In the genomic region with DNA sequence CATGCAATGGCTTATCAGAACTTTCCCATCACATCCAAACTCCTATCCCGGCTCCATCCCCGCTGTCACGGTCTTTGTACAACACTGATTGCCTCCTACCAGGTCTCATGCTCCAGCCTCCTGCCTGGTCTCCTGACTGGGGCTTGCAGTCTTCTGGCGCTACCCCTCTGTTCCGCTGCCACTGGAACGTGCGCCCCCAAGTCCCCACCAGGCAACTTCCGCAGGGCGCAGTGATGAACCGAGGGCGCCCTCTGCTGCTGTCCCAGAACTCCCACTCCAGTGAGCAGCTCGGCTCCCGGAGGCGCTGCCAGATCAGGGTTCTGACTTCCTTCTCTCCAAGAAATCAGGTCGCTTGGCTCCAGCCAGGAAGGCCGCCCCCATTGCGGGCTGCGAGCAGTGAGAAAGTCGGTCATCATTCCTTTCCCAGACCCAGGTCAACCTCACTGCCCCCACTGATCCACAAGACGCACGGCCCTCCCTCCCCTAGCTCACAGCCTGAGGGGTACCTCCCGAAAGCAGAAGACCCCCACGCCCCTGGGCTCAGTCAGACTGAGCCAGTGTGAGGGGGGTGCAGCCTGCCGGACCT, we compare ENCODE assay signal across 1 cellular context.
TF ChIP-seq lines count a peak whose summit lies in the region.

No MANE protein-coding gene starts in this region.

TF ChIP-seq in K562, 482 proteins besides CTCF, POLR2A, EP300 and RAD21 (continued from another document and continues in another):
- TF ChIP-seq, protein P1, sequence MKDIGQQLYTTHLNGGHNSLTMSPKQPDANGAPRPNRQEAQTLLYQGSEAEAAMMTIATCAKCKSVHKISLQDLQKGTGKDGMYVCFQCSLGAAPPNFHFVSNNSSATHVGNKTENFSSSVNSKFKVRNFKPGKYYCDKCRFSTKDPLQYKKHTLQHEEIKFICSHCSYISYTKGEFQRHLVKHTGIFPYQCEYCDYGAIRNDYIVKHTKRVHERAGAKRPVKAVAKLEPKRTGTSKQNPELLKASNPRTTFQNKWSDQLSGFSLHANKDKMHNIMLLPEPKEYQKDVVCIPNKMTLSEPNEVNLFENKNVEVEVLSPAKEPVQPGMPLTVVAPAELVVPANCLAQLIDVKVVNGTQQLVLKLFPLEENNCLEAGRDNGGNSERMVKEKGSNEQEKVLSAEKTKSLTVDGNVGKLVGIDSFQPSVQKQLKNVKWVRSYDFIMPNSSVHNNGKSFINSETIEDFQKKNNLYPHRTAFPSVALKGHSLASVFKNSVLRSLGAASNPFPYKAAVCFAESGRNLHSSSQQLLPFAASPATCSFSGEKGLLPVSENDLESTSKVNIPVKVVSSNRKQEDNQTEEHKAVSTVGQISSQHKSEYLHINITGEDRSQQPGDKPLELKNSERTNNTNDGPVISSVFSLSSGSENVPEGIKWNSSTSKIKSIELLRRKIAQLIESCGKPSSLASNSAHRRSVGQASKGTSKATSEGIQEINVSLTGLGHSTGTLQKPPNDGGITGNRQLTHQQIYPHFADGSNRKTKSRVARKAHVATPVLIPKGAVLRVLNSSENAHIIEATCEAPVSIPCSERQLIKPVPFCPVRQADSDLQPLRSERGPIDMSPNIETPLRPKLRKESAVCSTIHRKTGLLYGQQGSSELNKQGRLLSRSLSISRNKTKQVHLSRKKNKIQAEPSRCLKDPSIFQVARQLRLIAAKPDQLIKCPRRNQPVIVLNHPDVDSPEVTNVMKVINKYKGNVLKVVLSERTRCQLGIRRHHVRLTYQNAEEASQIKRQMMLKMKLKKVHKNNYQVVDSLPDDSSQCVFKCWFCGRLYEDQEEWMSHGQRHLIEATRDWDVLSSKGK (CRISPR knock-in tag; IDR thresholded peaks at IDR 0.05), result no peak
- TF ChIP-seq, protein P2, sequence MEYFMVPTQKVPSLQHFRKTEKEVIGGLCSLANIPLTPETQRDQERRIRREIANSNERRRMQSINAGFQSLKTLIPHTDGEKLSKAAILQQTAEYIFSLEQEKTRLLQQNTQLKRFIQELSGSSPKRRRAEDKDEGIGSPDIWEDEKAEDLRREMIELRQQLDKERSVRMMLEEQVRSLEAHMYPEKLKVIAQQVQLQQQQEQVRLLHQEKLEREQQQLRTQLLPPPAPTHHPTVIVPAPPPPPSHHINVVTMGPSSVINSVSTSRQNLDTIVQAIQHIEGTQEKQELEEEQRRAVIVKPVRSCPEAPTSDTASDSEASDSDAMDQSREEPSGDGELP (CRISPR knock-in tag; IDR thresholded peaks at IDR 0.05; ENCODE audit: borderline replicate concordance), result 0 out of 2 replicates have a peak, but pooled peaks have one; percentile 24
- TF ChIP-seq SMARCB1 (IDR thresholded peaks at IDR 0.05; ENCODE audit: insufficient read length, low read depth) (no peak), CBFA2T3 (IDR thresholded peaks at IDR 0.05) (no peak), HMG20B (CRISPR knock-in tag; IDR thresholded peaks at IDR 0.05) (no peak), ZNF324 (CRISPR knock-in tag; IDR thresholded peaks at IDR 0.05) (no peak), RBM39 (optimal IDR thresholded peaks at IDR 0.05; ENCODE audit: low read depth, low read length) (no peak), ETV5 (CRISPR knock-in tag; IDR thresholded peaks at IDR 0.05; ENCODE audit: low read depth) (peak; percentile 43; the same call in 1 of the 2 replicates), ELF1 (tag; IDR thresholded peaks at IDR 0.05) (peak; percentile 67), RUNX1 (IDR thresholded peaks at IDR 0.05; ENCODE audit: low read depth) (no peak), PURB (CRISPR knock-in tag; IDR thresholded peaks at IDR 0.05; ENCODE audit: low read depth) (no peak), STAG1 (CRISPR knock-in tag; IDR thresholded peaks at IDR 0.05; ENCODE audit: borderline replicate concordance) (peak; percentile 48; the same call in 1 of the 2 replicates), SAFB (IDR thresholded peaks at IDR 0.05; ENCODE audit: borderline replicate concordance, low read depth, low read length) (no peak), ZNF23 (CRISPR knock-in tag; IDR thresholded peaks at IDR 0.05) (no peak), ZNF384 (IDR thresholded peaks at IDR 0.05; ENCODE audit: low read depth, low read length) (no peak), TAF9B (IDR thresholded peaks at IDR 0.05; ENCODE audit: partially characterized antibody) (no peak), ZNF696 (CRISPR knock-in tag; conservative IDR thresholded peaks at IDR 0.05) (no peak), ARHGAP35 (IDR thresholded peaks at IDR 0.05; ENCODE audit: partially characterized antibody) (no peak), PCBP2 (IDR thresholded peaks at IDR 0.05; ENCODE audit: low read depth, low read length, poor library complexity, severe bottlenecking) (no peak), MEIS2 (IDR thresholded peaks at IDR 0.05; ENCODE audit: partially characterized antibody) (no peak), FOSL1 (tag; conservative IDR thresholded peaks at IDR 0.05) (no peak), EP400 (IDR thresholded peaks at IDR 0.05) (no peak), MYNN (IDR thresholded peaks at IDR 0.05) (0 out of 2 replicates have a peak, but pooled peaks have one; percentile 25), MYNN (CRISPR knock-in tag; IDR thresholded peaks at IDR 0.05) (no peak), SAFB2 (IDR thresholded peaks at IDR 0.05; ENCODE audit: borderline replicate concordance, low read depth, low read length, severe bottlenecking) (no peak), RFX7 (CRISPR knock-in tag; IDR thresholded peaks at IDR 0.05) (no peak), TRIM28 (IDR thresholded peaks at IDR 0.05) (no peak), ATF1 (CRISPR knock-in tag; IDR thresholded peaks at IDR 0.05) (no peak), ATF1 (tag; IDR thresholded peaks at IDR 0.05) (no peak), SPI1 (IDR thresholded peaks at IDR 0.05; ENCODE audit: borderline replicate concordance, low read depth, low read length) (peak; percentile 40; the same call in 1 of the 2 replicates), L3MBTL2 (IDR thresholded peaks at IDR 0.05) (no peak), CREBBP (IDR thresholded peaks at IDR 0.05; ENCODE audit: low read depth, low read length) (no peak), PHF21A (IDR thresholded peaks at IDR 0.05; ENCODE audit: borderline replicate concordance, low read depth) (no peak), NFE2L1 (tag; IDR thresholded peaks at IDR 0.05; ENCODE audit: borderline replicate concordance, low read depth) (no peak), TBL1XR1 (IDR thresholded peaks at IDR 0.05; ENCODE audit: low read length in 2 of 2) (no peak), ETS2 (tag; IDR thresholded peaks at IDR 0.05; ENCODE audit: borderline replicate concordance, poor library complexity, severe bottlenecking) (no peak), BHLHE40 (IDR thresholded peaks at IDR 0.05; ENCODE audit: low read length) (peak; percentile 31; the same call in 1 of the 2 replicates), ARID2 (IDR thresholded peaks at IDR 0.05) (0 out of 2 replicates have a peak, but pooled peaks have one; percentile 53), ZNF274 (IDR thresholded peaks at IDR 0.05; ENCODE audit: borderline replicate concordance, low read depth, low read length) (no peak), PRPF4 (IDR thresholded peaks at IDR 0.05; ENCODE audit: insufficient read depth, low read depth, low read length, poor library complexity, severe bottlenecking) (no peak), SMARCC2 (IDR thresholded peaks at IDR 0.05; ENCODE audit: low read depth) (no peak)
- TF ChIP-seq, protein P3, sequence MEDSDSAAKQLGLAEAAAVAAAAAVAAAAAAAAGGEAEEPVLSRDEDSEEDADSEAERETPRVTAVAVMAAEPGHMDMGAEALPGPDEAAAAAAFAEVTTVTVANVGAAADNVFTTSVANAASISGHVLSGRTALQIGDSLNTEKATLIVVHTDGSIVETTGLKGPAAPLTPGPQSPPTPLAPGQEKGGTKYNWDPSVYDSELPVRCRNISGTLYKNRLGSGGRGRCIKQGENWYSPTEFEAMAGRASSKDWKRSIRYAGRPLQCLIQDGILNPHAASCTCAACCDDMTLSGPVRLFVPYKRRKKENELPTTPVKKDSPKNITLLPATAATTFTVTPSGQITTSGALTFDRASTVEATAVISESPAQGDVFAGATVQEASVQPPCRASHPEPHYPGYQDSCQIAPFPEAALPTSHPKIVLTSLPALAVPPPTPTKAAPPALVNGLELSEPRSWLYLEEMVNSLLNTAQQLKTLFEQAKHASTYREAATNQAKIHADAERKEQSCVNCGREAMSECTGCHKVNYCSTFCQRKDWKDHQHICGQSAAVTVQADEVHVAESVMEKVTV (CRISPR knock-in tag; IDR thresholded peaks at IDR 0.05), result peak; percentile 75
- TF ChIP-seq, protein P4, sequence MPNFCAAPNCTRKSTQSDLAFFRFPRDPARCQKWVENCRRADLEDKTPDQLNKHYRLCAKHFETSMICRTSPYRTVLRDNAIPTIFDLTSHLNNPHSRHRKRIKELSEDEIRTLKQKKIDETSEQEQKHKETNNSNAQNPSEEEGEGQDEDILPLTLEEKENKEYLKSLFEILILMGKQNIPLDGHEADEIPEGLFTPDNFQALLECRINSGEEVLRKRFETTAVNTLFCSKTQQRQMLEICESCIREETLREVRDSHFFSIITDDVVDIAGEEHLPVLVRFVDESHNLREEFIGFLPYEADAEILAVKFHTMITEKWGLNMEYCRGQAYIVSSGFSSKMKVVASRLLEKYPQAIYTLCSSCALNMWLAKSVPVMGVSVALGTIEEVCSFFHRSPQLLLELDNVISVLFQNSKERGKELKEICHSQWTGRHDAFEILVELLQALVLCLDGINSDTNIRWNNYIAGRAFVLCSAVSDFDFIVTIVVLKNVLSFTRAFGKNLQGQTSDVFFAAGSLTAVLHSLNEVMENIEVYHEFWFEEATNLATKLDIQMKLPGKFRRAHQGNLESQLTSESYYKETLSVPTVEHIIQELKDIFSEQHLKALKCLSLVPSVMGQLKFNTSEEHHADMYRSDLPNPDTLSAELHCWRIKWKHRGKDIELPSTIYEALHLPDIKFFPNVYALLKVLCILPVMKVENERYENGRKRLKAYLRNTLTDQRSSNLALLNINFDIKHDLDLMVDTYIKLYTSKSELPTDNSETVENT (CRISPR knock-in tag; IDR thresholded peaks at IDR 0.05), result no peak
- TF ChIP-seq, protein P5, sequence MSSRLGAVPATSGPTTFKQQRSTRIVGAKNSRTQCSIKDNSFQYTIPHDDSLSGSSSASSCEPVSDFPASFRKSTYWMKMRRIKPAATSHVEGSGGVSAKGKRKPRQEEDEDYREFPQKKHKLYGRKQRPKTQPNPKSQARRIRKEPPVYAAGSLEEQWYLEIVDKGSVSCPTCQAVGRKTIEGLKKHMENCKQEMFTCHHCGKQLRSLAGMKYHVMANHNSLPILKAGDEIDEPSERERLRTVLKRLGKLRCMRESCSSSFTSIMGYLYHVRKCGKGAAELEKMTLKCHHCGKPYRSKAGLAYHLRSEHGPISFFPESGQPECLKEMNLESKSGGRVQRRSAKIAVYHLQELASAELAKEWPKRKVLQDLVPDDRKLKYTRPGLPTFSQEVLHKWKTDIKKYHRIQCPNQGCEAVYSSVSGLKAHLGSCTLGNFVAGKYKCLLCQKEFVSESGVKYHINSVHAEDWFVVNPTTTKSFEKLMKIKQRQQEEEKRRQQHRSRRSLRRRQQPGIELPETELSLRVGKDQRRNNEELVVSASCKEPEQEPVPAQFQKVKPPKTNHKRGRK (tag; IDR thresholded peaks at IDR 0.05), result no peak
- TF ChIP-seq, protein P6, sequence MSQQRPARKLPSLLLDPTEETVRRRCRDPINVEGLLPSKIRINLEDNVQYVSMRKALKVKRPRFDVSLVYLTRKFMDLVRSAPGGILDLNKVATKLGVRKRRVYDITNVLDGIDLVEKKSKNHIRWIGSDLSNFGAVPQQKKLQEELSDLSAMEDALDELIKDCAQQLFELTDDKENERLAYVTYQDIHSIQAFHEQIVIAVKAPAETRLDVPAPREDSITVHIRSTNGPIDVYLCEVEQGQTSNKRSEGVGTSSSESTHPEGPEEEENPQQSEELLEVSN (IDR thresholded peaks at IDR 0.05; ENCODE audit: borderline replicate concordance in 1 of 2, extremely low read depth in 1 of 2, insufficient read depth in 1 of 2, insufficient read length in 1 of 2, low read depth in 1 of 2, low read length in 1 of 2, poor library complexity in 1 of 2, severe bottlenecking in 1 of 2), result no peak
- TF ChIP-seq, protein P7, sequence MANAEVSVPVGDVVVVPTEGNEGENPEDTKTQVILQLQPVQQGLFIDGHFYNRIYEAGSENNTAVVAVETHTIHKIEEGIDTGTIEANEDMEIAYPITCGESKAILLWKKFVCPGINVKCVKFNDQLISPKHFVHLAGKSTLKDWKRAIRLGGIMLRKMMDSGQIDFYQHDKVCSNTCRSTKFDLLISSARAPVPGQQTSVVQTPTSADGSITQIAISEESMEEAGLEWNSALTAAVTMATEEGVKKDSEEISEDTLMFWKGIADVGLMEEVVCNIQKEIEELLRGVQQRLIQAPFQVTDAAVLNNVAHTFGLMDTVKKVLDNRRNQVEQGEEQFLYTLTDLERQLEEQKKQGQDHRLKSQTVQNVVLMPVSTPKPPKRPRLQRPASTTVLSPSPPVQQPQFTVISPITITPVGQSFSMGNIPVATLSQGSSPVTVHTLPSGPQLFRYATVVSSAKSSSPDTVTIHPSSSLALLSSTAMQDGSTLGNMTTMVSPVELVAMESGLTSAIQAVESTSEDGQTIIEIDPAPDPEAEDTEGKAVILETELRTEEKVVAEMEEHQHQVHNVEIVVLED (CRISPR knock-in tag; IDR thresholded peaks at IDR 0.05), result no peak
- TF ChIP-seq, protein P8, sequence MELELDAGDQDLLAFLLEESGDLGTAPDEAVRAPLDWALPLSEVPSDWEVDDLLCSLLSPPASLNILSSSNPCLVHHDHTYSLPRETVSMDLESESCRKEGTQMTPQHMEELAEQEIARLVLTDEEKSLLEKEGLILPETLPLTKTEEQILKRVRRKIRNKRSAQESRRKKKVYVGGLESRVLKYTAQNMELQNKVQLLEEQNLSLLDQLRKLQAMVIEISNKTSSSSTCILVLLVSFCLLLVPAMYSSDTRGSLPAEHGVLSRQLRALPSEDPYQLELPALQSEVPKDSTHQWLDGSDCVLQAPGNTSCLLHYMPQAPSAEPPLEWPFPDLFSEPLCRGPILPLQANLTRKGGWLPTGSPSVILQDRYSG (tag; conservative IDR thresholded peaks at IDR 0.05; ENCODE audit: low read depth), result no peak
- TF ChIP-seq, protein P9, sequence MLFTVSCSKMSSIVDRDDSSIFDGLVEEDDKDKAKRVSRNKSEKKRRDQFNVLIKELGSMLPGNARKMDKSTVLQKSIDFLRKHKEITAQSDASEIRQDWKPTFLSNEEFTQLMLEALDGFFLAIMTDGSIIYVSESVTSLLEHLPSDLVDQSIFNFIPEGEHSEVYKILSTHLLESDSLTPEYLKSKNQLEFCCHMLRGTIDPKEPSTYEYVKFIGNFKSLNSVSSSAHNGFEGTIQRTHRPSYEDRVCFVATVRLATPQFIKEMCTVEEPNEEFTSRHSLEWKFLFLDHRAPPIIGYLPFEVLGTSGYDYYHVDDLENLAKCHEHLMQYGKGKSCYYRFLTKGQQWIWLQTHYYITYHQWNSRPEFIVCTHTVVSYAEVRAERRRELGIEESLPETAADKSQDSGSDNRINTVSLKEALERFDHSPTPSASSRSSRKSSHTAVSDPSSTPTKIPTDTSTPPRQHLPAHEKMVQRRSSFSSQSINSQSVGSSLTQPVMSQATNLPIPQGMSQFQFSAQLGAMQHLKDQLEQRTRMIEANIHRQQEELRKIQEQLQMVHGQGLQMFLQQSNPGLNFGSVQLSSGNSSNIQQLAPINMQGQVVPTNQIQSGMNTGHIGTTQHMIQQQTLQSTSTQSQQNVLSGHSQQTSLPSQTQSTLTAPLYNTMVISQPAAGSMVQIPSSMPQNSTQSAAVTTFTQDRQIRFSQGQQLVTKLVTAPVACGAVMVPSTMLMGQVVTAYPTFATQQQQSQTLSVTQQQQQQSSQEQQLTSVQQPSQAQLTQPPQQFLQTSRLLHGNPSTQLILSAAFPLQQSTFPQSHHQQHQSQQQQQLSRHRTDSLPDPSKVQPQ (CRISPR knock-in tag; IDR thresholded peaks at IDR 0.05; ENCODE audit: borderline replicate concordance), result no peak
